ENCODE assay signal across 1 cellular context in the genomic region with DNA sequence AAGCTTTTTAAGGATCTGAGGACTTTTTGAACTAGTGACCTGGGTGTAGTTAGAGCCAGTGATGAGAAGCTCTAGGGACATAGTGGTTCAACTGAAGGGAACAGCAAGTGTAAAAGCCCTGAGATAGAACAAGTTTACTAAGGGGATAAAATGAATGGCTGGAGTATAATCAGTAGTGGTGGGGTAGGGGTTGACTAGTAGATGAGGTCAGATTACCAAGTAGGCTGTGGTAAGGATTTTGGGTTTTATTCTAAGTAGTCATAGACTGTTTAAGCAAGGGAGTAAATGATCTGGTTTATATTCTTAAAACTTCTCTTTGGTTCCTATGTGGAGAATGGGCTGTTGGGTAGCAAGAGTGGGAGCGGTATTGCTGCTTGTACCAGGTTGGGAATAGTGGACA.
TF ChIP-seq lines count a peak whose summit lies in the region.

No MANE protein-coding gene starts in this region.

TF ChIP-seq in HepG2, 621 proteins besides CTCF, POLR2A, EP300 and RAD21:
- TF ChIP-seq HNRNPK (IDR thresholded peaks at IDR 0.05; ENCODE audit: low read depth, low read length, poor library complexity, severe bottlenecking) (peak; percentile 19), FOSL2 (CRISPR knock-in tag; IDR thresholded peaks at IDR 0.05) (no peak)
TF ChIP-seq in HepG2: peak in this region for 1.
